8 cellular contexts compared by ENCODE assay signal in the genomic region with DNA sequence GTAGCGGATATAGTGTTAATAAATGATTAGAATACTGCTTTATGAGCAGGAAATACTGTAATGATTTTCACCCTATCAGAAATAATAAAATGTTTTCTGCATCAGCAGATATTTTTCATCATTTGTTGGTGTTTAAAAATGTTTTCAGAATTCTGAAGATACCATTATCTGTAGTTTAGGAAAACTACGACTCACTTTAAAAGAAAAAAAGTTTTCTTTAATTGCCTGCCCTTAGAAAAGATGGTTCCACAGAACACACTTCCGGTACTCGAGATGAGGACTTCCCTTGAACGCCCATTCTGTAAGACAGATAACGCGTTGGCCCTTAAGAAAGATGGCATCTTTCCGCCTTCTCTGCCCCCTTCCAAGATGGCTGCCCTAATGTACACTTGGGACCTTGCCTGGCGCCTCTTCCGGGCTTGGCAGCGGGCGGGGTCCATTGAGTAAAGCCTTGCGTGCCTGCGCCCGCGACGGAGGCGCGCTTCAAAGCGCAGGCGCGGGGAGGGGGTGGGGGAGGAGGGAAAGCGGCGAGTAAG. TPM values are rescaled to one million over a fixed set of nuclear protein-coding genes. Genes with fewer than 3 reads are reported as not detected.
A peak's percentile ranks its signal among the peaks of the same experiment; 100 is the strongest.
DNase-seq lines count a peak whose midpoint lies in the region; ATAC-seq and TF ChIP-seq lines count a peak whose summit lies in the region.

A gene with protein sequence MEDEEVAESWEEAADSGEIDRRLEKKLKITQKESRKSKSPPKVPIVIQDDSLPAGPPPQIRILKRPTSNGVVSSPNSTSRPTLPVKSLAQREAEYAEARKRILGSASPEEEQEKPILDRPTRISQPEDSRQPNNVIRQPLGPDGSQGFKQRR (plus strand): TSS at position 521 of the 536 bp plus-strand sequence. CDS start 16 bp downstream, outside the sequence.

- no peaks in the 10 kb centered on the region for H3K27me3 ChIP-seq in thymus (ENCODE audit: control insufficient read depth, insufficient read depth)

- intact Hi-C loops in Right ventricle myocardium inferior (cut with DNase I) = loop anchor here (1.0 to 10.0 kb wide), 4 partner anchors 74 to 752 kb away; partner anchors contain the start of genes DDI2 and NECAP2

- H3K27ac Mint-ChIP-seq in activated naive CD8-positive, alpha-beta T cell treated with anti-CD3 and anti-CD28 coated beads, Interleukin-2, amount 50 U/mL, for 24 hours = peak within 1 kb of the TSS; percentile 99
- peak within 1 kb of the TSS; percentile 98 for H3K27ac Mint-ChIP-seq in osteocyte (ENCODE audit: unreplicated experiment)

- DNase-seq in GM10248 (ENCODE audit: extremely low spot score) (peak; percentile 91), NCI-H1436 (lab: John Stamatoyannopoulos, UW) (peak; percentile 98), T follicular helper cell (ENCODE audit: low read depth) (peak; percentile 93), Right ventricle myocardium inferior (ENCODE audit: missing footprints) (peak; percentile 98), osteocyte (ENCODE audit: extremely low spot score, unreplicated experiment) (peak; percentile 99)
- DNase-seq in activated naive CD8-positive, alpha-beta T cell treated with anti-CD3 and anti-CD28 coated beads, Interleukin-2, amount 50 U/mL, for 24 hours = peak; percentile 91

- TF ChIP-seq CTCF in GM10248 (IDR thresholded peaks at IDR 0.05; ENCODE audit: control extremely low read depth, extremely low read depth, low read depth, missing control alignments) = no peak
- no peak for TF ChIP-seq CTCF in osteocyte (IDR thresholded peaks at IDR 0.05)

- peak within 1 kb of the TSS; percentile 99 for H3K27ac ChIP-seq in thymus (ENCODE audit: low read depth)

- peak within 1 kb of the TSS; percentile 100 for H3K4me3 ChIP-seq in thymus (ENCODE audit: low read length)

- peak within 1 kb of the TSS; percentile 97 for H3K4me3 Mint-ChIP-seq in activated naive CD8-positive, alpha-beta T cell treated with anti-CD3 and anti-CD28 coated beads, Interleukin-2, amount 50 U/mL, for 24 hours
- peak within 1 kb of the TSS; percentile 92 for H3K4me3 Mint-ChIP-seq in osteocyte (ENCODE audit: unreplicated experiment)

- WGBS in thymus = 3% methylated on average over 24 of the region's 24 CpGs

- peak; percentile 69 for ATAC-seq in HG02840 (IDR thresholded peaks at IDR 0.05; ENCODE audit: low FRiP score, unreplicated experiment)
- ATAC-seq in activated naive CD8-positive, alpha-beta T cell treated with anti-CD3 and anti-CD28 coated beads, Interleukin-2, amount 50 U/mL, for 24 hours = peak; percentile 86
- peak; percentile 90 for ATAC-seq in Right ventricle myocardium inferior

- POLR2A ChIA-PET in GM10248 (lab: Yijun Ruan, JAX) = no interaction called here

- CTCF ChIA-PET in GM10248 (lab: Yijun Ruan, JAX) = interaction anchor here (1.0 to 4.6 kb wide), 3 partner anchors 12 to 284 kb away, joined by 3 to 19 read pairs (median 10); partner anchors contain the start of gene FBXO42

- H3K27me3 Mint-ChIP-seq in activated naive CD8-positive, alpha-beta T cell treated with anti-CD3 and anti-CD28 coated beads, Interleukin-2, amount 50 U/mL, for 24 hours = no peaks in the 10 kb centered on the region
- no peaks in the 10 kb centered on the region for H3K27me3 Mint-ChIP-seq in osteocyte (ENCODE audit: unreplicated experiment)

- H3K36me3 Mint-ChIP-seq in activated naive CD8-positive, alpha-beta T cell treated with anti-CD3 and anti-CD28 coated beads, Interleukin-2, amount 50 U/mL, for 24 hours (ENCODE audit: low read depth) = peaks cover 14% of the 10 kb centered on the region
- H3K36me3 Mint-ChIP-seq in osteocyte (ENCODE audit: unreplicated experiment) = no peaks in the 10 kb centered on the region

- no peaks in the 10 kb centered on the region for H3K9me3 ChIP-seq in thymus (ENCODE audit: control insufficient read depth)

- peaks cover 39% of the 10 kb centered on the region for H3K4me1 Mint-ChIP-seq in activated naive CD8-positive, alpha-beta T cell treated with anti-CD3 and anti-CD28 coated beads, Interleukin-2, amount 50 U/mL, for 24 hours
- peaks cover 38% of the 10 kb centered on the region for H3K4me1 Mint-ChIP-seq in osteocyte (ENCODE audit: unreplicated experiment)

- no peaks in the 10 kb centered on the region for H3K36me3 ChIP-seq in thymus (ENCODE audit: control insufficient read depth, insufficient read depth)

- H3K4me1 ChIP-seq in thymus (ENCODE audit: control insufficient read depth, insufficient read depth, low read length) = peaks cover 7% of the 10 kb centered on the region

- no peaks in the 10 kb centered on the region for H3K9me3 Mint-ChIP-seq in activated naive CD8-positive, alpha-beta T cell treated with anti-CD3 and anti-CD28 coated beads, Interleukin-2, amount 50 U/mL, for 24 hours
- no peaks in the 10 kb centered on the region for H3K9me3 Mint-ChIP-seq in osteocyte (ENCODE audit: unreplicated experiment)

RNA-seq across cellular contexts. Expression of the gene that starts here (rescaled TPM):
- total RNA-seq in Right ventricle myocardium inferior = 108 TPM
- total RNA-seq in osteocyte = 141 and 143 TPM in 2 replicates
- polyA plus RNA-seq in thymus = 50.8 TPM

Comparison
In these comparisons a context has a peak if more than half of its experiments do, and no peak if none do; other contexts are left out.
1. Peak in every context shown above with its lines: DNase-seq, ATAC-seq, H3K4me3 ChIP-seq and H3K27ac ChIP-seq.